12 cellular contexts compared by ENCODE assay signal in genomic region chr2:72220170-72220569, GRCh38.
DNase-seq lines count a peak whose midpoint lies in the region; ATAC-seq and TF ChIP-seq lines count a peak whose summit lies in the region.
"Had no signal": no experiment of that assay in that cellular context is flagged by ENCODE, and none has a peak within 500 bp of the region (broad histone marks: within the 10 kb centered on the region; RNA-seq: fewer than 3 reads in every experiment).

No MANE protein-coding gene starts in this region.

- H3K4me3 ChIP-seq in breast epithelium, result no peak overlapping the region
- H3K4me3 ChIP-seq in choroid plexus epithelial cell (ENCODE audit: low read depth, low read length), result no peak overlapping the region
- H3K4me3 ChIP-seq in upper lobe of right lung, result no peak overlapping the region
- H3K4me3 ChIP-seq: spleen had no signal

- CTCF ChIA-PET in MCF 10A (lab: Yijun Ruan, JAX), result interaction anchor here (0.6 to 1.7 kb wide), 3 partner anchors 10 to 296 kb away, joined by 3 to 4 read pairs (median 3); no protein-coding TSS in a partner anchor
- CTCF ChIA-PET in activated CD8-positive, alpha-beta T cell treated with anti-CD3 and anti-CD28 coated beads, Interleukin-2, amount 10 ng/mL, durations not matched to agents 7 days and 5 days (lab: Charles Lee), result no interaction called here

- H3K36me3 ChIP-seq in breast epithelium, result no peaks in the 10 kb centered on the region
- H3K36me3 ChIP-seq in upper lobe of right lung, result no peaks in the 10 kb centered on the region
- H3K36me3 ChIP-seq: spleen had no signal

- no peak for ATAC-seq in upper lobe of right lung
- ATAC-seq in activated CD8-positive, alpha-beta T cell treated with anti-CD3 and anti-CD28 coated beads, Interleukin-2, amount 10 ng/mL, durations not matched to agents 7 days and 5 days, result no peak
- ATAC-seq: effector memory CD8-positive, alpha-beta T cell had no signal

- TF ChIP-seq POLR2A in breast epithelium (IDR thresholded peaks at IDR 0.05), result no peak

- no peaks in the 10 kb centered on the region for H3K9me3 Mint-ChIP-seq in MCF 10A (ENCODE audit: unreplicated experiment)
- H3K9me3 Mint-ChIP-seq in activated CD8-positive, alpha-beta T cell treated with anti-CD3 and anti-CD28 coated beads, Interleukin-2, amount 10 ng/mL, durations not matched to agents 7 days and 5 days (ENCODE audit: insufficient read depth), result no peaks in the 10 kb centered on the region
- H3K9me3 Mint-ChIP-seq: effector memory CD8-positive, alpha-beta T cell had no signal

- H3K27me3 Mint-ChIP-seq in MCF 10A (ENCODE audit: insufficient read depth, unreplicated experiment), result no peaks in the 10 kb centered on the region
- H3K27me3 Mint-ChIP-seq in activated CD8-positive, alpha-beta T cell treated with anti-CD3 and anti-CD28 coated beads, Interleukin-2, amount 10 ng/mL, durations not matched to agents 7 days and 5 days (ENCODE audit: low read depth), result no peaks in the 10 kb centered on the region
- H3K27me3 Mint-ChIP-seq: effector memory CD8-positive, alpha-beta T cell had no signal

- no peaks in the 10 kb centered on the region for H3K9me3 ChIP-seq in breast epithelium
- H3K9me3 ChIP-seq in upper lobe of right lung, result no peaks in the 10 kb centered on the region
- H3K9me3 ChIP-seq: spleen had no signal

- intact Hi-C loops in MCF 10A (cut with micrococcal nuclease), result no loop called here
- intact Hi-C loops in breast epithelium (cut with DNase I; ENCODE audit: low total_unique reads), result no loop called here
- intact Hi-C loops in upper lobe of right lung (cut with DNase I), result no loop called here

- TF ChIP-seq CTCF in MCF 10A (IDR thresholded peaks at IDR 0.05; ENCODE audit: unreplicated experiment), result no peak
- TF ChIP-seq CTCF in breast epithelium (IDR thresholded peaks at IDR 0.05), result no peak
- TF ChIP-seq CTCF in choroid plexus epithelial cell (conservative IDR thresholded peaks at IDR 0.05; ENCODE audit: low read depth, low read length), result peak; percentile 37
- TF ChIP-seq CTCF in upper lobe of right lung (IDR thresholded peaks at IDR 0.05), result peak; percentile 7

- H3K27ac Mint-ChIP-seq in MCF 10A (ENCODE audit: low read depth, unreplicated experiment), result no peak overlapping the region
- H3K27ac Mint-ChIP-seq in activated CD8-positive, alpha-beta T cell treated with anti-CD3 and anti-CD28 coated beads, Interleukin-2, amount 10 ng/mL, durations not matched to agents 7 days and 5 days, result no peak overlapping the region
- H3K27ac Mint-ChIP-seq: effector memory CD8-positive, alpha-beta T cell had no signal

- BruUV-seq in MCF 10A (replicated peaks; lab: Mats Ljungman, UMichigan), result no TSS peak

- no peaks in the 10 kb centered on the region for H3K27me3 ChIP-seq in breast epithelium
- no peaks in the 10 kb centered on the region for H3K27me3 ChIP-seq in upper lobe of right lung
- H3K27me3 ChIP-seq: spleen had no signal

- H3K36me3 Mint-ChIP-seq in MCF 10A (ENCODE audit: insufficient read depth, unreplicated experiment), result peaks cover 4% of the 10 kb centered on the region
- H3K36me3 Mint-ChIP-seq in activated CD8-positive, alpha-beta T cell treated with anti-CD3 and anti-CD28 coated beads, Interleukin-2, amount 10 ng/mL, durations not matched to agents 7 days and 5 days (ENCODE audit: low read depth), result no peaks in the 10 kb centered on the region

- no peak overlapping the region for H3K4me3 Mint-ChIP-seq in MCF 10A (ENCODE audit: unreplicated experiment)
- no peak overlapping the region for H3K4me3 Mint-ChIP-seq in activated CD8-positive, alpha-beta T cell treated with anti-CD3 and anti-CD28 coated beads, Interleukin-2, amount 10 ng/mL, durations not matched to agents 7 days and 5 days
- H3K4me3 Mint-ChIP-seq: effector memory CD8-positive, alpha-beta T cell had no signal

- peak; percentile 24 for DNase-seq in MCF 10A (ENCODE audit: unreplicated experiment)
- no peak for DNase-seq in breast epithelium (ENCODE audit: low spot score in 2 of 2)
- peak; percentile 49 to 83 for DNase-seq in NCI-H524 (lab: John Stamatoyannopoulos, UW)
- DNase-seq in choroid plexus epithelial cell (ENCODE audit: low read depth), result peak; percentile 30
- no peak for DNase-seq in upper lobe of right lung
- DNase-seq in foreskin melanocyte, result no peak
- no peak for DNase-seq in activated CD8-positive, alpha-beta memory T cell treated with anti-CD3 and anti-CD28 coated beads, Interleukin-2, amount 50 U/mL, for 4 hours
- DNase-seq in activated CD8-positive, alpha-beta T cell treated with anti-CD3 and anti-CD28 coated beads, Interleukin-2, amount 10 ng/mL, durations not matched to agents 7 days and 5 days, result no peak
- DNase-seq: C1 segment of cervical spinal cord; effector memory CD8-positive, alpha-beta T cell; spleen had no signal

- H3K4me1 ChIP-seq in breast epithelium (no peaks in the 10 kb centered on the region), upper lobe of right lung (no peaks in the 10 kb centered on the region)
- H3K4me1 ChIP-seq: spleen had no signal

- POLR2A ChIA-PET in MCF 10A (lab: Yijun Ruan, JAX), result no interaction called here
- POLR2A ChIA-PET in activated CD8-positive, alpha-beta T cell treated with anti-CD3 and anti-CD28 coated beads, Interleukin-2, amount 10 ng/mL, durations not matched to agents 7 days and 5 days (lab: Charles Lee), result no interaction called here

- peaks cover 2% of the 10 kb centered on the region for H3K4me1 Mint-ChIP-seq in MCF 10A (ENCODE audit: insufficient read depth, unreplicated experiment)
- H3K4me1 Mint-ChIP-seq in activated CD8-positive, alpha-beta T cell treated with anti-CD3 and anti-CD28 coated beads, Interleukin-2, amount 10 ng/mL, durations not matched to agents 7 days and 5 days (ENCODE audit: low read depth), result no peaks in the 10 kb centered on the region

- H3K27ac ChIP-seq in breast epithelium, result no peak overlapping the region
- H3K27ac ChIP-seq in upper lobe of right lung, result no peak overlapping the region
- H3K27ac ChIP-seq: RWPE1, spleen had no signal

Comparison
In these comparisons a context has a peak if more than half of its experiments do, and no peak if none do; other contexts are left out.
1. DNase-seq: peak in MCF 10A (single experiment), NCI-H524 (2 of 2) and choroid plexus epithelial cell (single experiment); none in breast epithelium (0 of 2), upper lobe of right lung (single experiment), foreskin melanocyte (single experiment), activated CD8-positive, alpha-beta memory T cell treated with anti-CD3 and anti-CD28 coated beads, Interleukin-2, amount 50 U/mL, for 4 hours (single experiment) and activated CD8-positive, alpha-beta T cell treated with anti-CD3 and anti-CD28 coated beads, Interleukin-2, amount 10 ng/mL, durations not matched to agents 7 days and 5 days (single experiment).
2. CTCF ChIP-seq: peak in choroid plexus epithelial cell (single experiment) and upper lobe of right lung (single experiment); none in MCF 10A (single experiment) and breast epithelium (0 of 3).